In the genomic region with DNA sequence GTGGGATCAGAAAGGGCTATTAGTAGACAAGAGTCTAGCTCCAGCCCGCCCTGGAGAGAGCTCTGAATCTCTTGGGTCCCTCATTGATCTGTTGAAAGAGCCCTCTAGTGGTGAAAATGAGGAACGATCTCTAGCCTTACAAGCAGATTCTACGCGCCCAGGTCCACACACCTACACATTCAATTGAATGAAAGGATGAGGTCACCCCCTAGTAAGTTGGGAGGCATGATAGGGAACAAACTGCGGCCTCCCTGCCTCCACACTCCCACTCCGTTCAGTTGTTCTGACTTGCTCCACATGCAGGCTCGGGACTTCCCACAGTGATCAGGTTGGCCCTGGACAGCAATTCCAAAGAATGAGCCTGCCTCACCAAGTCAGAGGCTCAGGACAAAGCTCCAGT, we compare ENCODE assay signal across 1 cellular context.
TF ChIP-seq lines count a peak whose summit lies in the region.

No MANE protein-coding gene starts in this region.

TF ChIP-seq in H1, 55 proteins besides CTCF, POLR2A, EP300 and RAD21 (continued from another document):
- TF ChIP-seq, protein P1, sequence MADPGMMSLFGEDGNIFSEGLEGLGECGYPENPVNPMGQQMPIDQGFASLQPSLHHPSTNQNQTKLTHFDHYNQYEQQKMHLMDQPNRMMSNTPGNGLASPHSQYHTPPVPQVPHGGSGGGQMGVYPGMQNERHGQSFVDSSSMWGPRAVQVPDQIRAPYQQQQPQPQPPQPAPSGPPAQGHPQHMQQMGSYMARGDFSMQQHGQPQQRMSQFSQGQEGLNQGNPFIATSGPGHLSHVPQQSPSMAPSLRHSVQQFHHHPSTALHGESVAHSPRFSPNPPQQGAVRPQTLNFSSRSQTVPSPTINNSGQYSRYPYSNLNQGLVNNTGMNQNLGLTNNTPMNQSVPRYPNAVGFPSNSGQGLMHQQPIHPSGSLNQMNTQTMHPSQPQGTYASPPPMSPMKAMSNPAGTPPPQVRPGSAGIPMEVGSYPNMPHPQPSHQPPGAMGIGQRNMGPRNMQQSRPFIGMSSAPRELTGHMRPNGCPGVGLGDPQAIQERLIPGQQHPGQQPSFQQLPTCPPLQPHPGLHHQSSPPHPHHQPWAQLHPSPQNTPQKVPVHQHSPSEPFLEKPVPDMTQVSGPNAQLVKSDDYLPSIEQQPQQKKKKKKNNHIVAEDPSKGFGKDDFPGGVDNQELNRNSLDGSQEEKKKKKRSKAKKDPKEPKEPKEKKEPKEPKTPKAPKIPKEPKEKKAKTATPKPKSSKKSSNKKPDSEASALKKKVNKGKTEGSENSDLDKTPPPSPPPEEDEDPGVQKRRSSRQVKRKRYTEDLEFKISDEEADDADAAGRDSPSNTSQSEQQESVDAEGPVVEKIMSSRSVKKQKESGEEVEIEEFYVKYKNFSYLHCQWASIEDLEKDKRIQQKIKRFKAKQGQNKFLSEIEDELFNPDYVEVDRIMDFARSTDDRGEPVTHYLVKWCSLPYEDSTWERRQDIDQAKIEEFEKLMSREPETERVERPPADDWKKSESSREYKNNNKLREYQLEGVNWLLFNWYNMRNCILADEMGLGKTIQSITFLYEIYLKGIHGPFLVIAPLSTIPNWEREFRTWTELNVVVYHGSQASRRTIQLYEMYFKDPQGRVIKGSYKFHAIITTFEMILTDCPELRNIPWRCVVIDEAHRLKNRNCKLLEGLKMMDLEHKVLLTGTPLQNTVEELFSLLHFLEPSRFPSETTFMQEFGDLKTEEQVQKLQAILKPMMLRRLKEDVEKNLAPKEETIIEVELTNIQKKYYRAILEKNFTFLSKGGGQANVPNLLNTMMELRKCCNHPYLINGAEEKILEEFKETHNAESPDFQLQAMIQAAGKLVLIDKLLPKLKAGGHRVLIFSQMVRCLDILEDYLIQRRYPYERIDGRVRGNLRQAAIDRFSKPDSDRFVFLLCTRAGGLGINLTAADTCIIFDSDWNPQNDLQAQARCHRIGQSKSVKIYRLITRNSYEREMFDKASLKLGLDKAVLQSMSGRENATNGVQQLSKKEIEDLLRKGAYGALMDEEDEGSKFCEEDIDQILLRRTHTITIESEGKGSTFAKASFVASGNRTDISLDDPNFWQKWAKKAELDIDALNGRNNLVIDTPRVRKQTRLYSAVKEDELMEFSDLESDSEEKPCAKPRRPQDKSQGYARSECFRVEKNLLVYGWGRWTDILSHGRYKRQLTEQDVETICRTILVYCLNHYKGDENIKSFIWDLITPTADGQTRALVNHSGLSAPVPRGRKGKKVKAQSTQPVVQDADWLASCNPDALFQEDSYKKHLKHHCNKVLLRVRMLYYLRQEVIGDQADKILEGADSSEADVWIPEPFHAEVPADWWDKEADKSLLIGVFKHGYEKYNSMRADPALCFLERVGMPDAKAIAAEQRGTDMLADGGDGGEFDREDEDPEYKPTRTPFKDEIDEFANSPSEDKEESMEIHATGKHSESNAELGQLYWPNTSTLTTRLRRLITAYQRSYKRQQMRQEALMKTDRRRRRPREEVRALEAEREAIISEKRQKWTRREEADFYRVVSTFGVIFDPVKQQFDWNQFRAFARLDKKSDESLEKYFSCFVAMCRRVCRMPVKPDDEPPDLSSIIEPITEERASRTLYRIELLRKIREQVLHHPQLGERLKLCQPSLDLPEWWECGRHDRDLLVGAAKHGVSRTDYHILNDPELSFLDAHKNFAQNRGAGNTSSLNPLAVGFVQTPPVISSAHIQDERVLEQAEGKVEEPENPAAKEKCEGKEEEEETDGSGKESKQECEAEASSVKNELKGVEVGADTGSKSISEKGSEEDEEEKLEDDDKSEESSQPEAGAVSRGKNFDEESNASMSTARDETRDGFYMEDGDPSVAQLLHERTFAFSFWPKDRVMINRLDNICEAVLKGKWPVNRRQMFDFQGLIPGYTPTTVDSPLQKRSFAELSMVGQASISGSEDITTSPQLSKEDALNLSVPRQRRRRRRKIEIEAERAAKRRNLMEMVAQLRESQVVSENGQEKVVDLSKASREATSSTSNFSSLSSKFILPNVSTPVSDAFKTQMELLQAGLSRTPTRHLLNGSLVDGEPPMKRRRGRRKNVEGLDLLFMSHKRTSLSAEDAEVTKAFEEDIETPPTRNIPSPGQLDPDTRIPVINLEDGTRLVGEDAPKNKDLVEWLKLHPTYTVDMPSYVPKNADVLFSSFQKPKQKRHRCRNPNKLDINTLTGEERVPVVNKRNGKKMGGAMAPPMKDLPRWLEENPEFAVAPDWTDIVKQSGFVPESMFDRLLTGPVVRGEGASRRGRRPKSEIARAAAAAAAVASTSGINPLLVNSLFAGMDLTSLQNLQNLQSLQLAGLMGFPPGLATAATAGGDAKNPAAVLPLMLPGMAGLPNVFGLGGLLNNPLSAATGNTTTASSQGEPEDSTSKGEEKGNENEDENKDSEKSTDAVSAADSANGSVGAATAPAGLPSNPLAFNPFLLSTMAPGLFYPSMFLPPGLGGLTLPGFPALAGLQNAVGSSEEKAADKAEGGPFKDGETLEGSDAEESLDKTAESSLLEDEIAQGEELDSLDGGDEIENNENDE (IDR thresholded peaks at IDR 0.05; ENCODE audit: insufficient replicate concordance, low read length) = no peak
- TF ChIP-seq TAF1 (IDR thresholded peaks at IDR 0.05; ENCODE audit: low read depth, low read length) (no peak), FOSL1 (IDR thresholded peaks at IDR 0.05; ENCODE audit: insufficient read depth, low read depth, low read length) (no peak), RNF2 (IDR thresholded peaks at IDR 0.05; ENCODE audit: borderline replicate concordance, low read depth, low read length, missing control alignments, poor library complexity, severe bottlenecking) (no peak), SAP30 (IDR thresholded peaks at IDR 0.05; ENCODE audit: insufficient read depth, insufficient replicate concordance, low read length) (no peak), CEBPB (IDR thresholded peaks at IDR 0.05; ENCODE audit: low read depth, low read length) (no peak), GABPA (IDR thresholded peaks at IDR 0.05; ENCODE audit: borderline replicate concordance, insufficient read depth, low read length) (no peak), SP1 (IDR thresholded peaks at IDR 0.05; ENCODE audit: low read depth, low read length) (no peak), CREB1 (IDR thresholded peaks at IDR 0.05) (peak; percentile 22; the same call in 1 of the 2 replicates), KDM1A (IDR thresholded peaks at IDR 0.05; ENCODE audit: borderline replicate concordance, low read length) (no peak), BACH1 (IDR thresholded peaks at IDR 0.05; ENCODE audit: low read length) (no peak), TBP (IDR thresholded peaks at IDR 0.05; ENCODE audit: low read depth, low read length) (no peak), CHD1 (IDR thresholded peaks at IDR 0.05; ENCODE audit: low read depth, low read length) (no peak), SIX5 (IDR thresholded peaks at IDR 0.05; ENCODE audit: low read depth, low read length) (no peak), NRF1 (IDR thresholded peaks at IDR 0.05; ENCODE audit: low read depth, low read length) (no peak), ASH2L (IDR thresholded peaks at IDR 0.05; ENCODE audit: low read length) (no peak), YY1 (IDR thresholded peaks at IDR 0.05; ENCODE audit: low read depth, low read length) (0 out of 2 replicates have a peak, but pooled peaks have one; percentile 16), BCL11A (IDR thresholded peaks at IDR 0.05; ENCODE audit: low read depth in 2 of 2, low read length in 2 of 2) (no peak), JUND (IDR thresholded peaks at IDR 0.05; ENCODE audit: low read length) (peak; percentile 79), EZH2 (IDR thresholded peaks at IDR 0.05; ENCODE audit: low read depth, low read length, severe bottlenecking) (no peak), ATF2 (IDR thresholded peaks at IDR 0.05; ENCODE audit: low read length) (peak; percentile 85), SIRT6 (IDR thresholded peaks at IDR 0.05; ENCODE audit: low read length) (no peak), SIN3A (conservative IDR thresholded peaks at IDR 0.05 in 1 of 2, IDR thresholded peaks at IDR 0.05 in 1 of 2; ENCODE audit: low read depth in 1 of 2, low read length in 2 of 2) (no peak; a peak in 1 of 4 replicates), NANOG (IDR thresholded peaks at IDR 0.05; ENCODE audit: insufficient read depth, low read depth, low read length, poor library complexity, severe bottlenecking) (no peak), HDAC2 (IDR thresholded peaks at IDR 0.05; ENCODE audit: borderline replicate concordance in 1 of 2, low read depth in 2 of 2, low read length in 2 of 2) (no peak), BRCA1 (IDR thresholded peaks at IDR 0.05; ENCODE audit: low read depth, low read length) (no peak), RFX5 (IDR thresholded peaks at IDR 0.05; ENCODE audit: borderline replicate concordance, low read depth, low read length) (no peak), CTBP2 (IDR thresholded peaks at IDR 0.05; ENCODE audit: borderline replicate concordance, insufficient read depth, insufficient read length, low read length) (no peak), SUZ12 (IDR thresholded peaks at IDR 0.05; ENCODE audit: low read length) (no peak), CHD2 (IDR thresholded peaks at IDR 0.05; ENCODE audit: low read length) (no peak), SRF (IDR thresholded peaks at IDR 0.05; ENCODE audit: low read depth, low read length) (no peak), POLR2AphosphoS5 (IDR thresholded peaks at IDR 0.05; ENCODE audit: low read depth, low read length) (no peak)
- TF ChIP-seq, protein P2, sequence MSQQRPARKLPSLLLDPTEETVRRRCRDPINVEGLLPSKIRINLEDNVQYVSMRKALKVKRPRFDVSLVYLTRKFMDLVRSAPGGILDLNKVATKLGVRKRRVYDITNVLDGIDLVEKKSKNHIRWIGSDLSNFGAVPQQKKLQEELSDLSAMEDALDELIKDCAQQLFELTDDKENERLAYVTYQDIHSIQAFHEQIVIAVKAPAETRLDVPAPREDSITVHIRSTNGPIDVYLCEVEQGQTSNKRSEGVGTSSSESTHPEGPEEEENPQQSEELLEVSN (IDR thresholded peaks at IDR 0.05) = no peak
- TF ChIP-seq, protein P3, sequence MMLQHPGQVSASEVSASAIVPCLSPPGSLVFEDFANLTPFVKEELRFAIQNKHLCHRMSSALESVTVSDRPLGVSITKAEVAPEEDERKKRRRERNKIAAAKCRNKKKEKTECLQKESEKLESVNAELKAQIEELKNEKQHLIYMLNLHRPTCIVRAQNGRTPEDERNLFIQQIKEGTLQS (IDR thresholded peaks at IDR 0.05; ENCODE audit: insufficient read depth, low read depth, low read length) = no peak
TF ChIP-seq in H1: peak in this region for 5.
